In genomic region chr10:62690703-62691102, GRCh38 we compare ENCODE assay signal across 12 cellular contexts.
DNase-seq lines count a peak whose midpoint lies in the region; ATAC-seq, FAIRE-seq and TF ChIP-seq lines count a peak whose summit lies in the region.
"Had no signal": no experiment of that assay in that cellular context is flagged by ENCODE, and none has a peak within 500 bp of the region (broad histone marks: within the 10 kb centered on the region; RNA-seq: fewer than 3 reads in every experiment).

No MANE protein-coding gene starts in this region.

- H3K4me1 Mint-ChIP-seq in CD4-positive, alpha-beta T cell (ENCODE audit: low read depth), result peaks cover 67% of the 10 kb centered on the region
- H3K4me1 Mint-ChIP-seq in WTC11 (peaks cover 38% of the 10 kb centered on the region), naive B cell (peaks cover 38 to 49% (median 40%) of the 10 kb centered on the region in 3 donors)

- DNase-seq in CD4-positive, alpha-beta T cell, result no peak
- DNase-seq in GM18507 (ENCODE audit: extremely low spot score, insufficient read length, low read depth), result no peak
- DNase-seq in WTC11 (ENCODE audit: low spot score), result peak; percentile 20
- no peak for DNase-seq in naive B cell
- DNase-seq in OCI-M2 (lab: John Stamatoyannopoulos, UW; ENCODE audit: unreplicated experiment), result no peak
- no peak for DNase-seq in NCI-H146 (lab: John Stamatoyannopoulos, UW)
- no peak for DNase-seq in NCI-H1105 (lab: John Stamatoyannopoulos, UW)
- DNase-seq in cerebellar cortex (ENCODE audit: low spot score), result no peak
- DNase-seq: activated naive CD4-positive, alpha-beta T cell treated with anti-CD3 and anti-CD28 coated beads, Interleukin-2, amount 10 ng/mL, durations not matched to agents 7 days and 5 days; COR-L47; Right ventricle myocardium superior had no signal

- CTCF ChIA-PET in CD4-positive, alpha-beta T cell (lab: Charles Lee), result interaction anchor here (0.7 to 2.3 kb wide), 5 partner anchors 9 to 127 kb away, joined by 3 to 13 read pairs (median 3); no protein-coding TSS in a partner anchor
- CTCF ChIA-PET in WTC11 (lab: Charles Lee), result interaction anchor here (1.0 kb wide), 2 partner anchors 9 to 127 kb away, joined by 3 to 4 read pairs; no protein-coding TSS in a partner anchor

- H3K36me3 Mint-ChIP-seq in CD4-positive, alpha-beta T cell (ENCODE audit: low read depth), result no peaks in the 10 kb centered on the region
- H3K36me3 Mint-ChIP-seq in WTC11 (peaks cover 16% of the 10 kb centered on the region), naive B cell (peaks cover 6 to 16% of the 10 kb centered on the region in 2 donors)

- intact Hi-C loops in CD4-positive, alpha-beta T cell (cut with DNase I, micrococcal nuclease), result loop anchor here in 1 of 2 experiments (5.0 kb wide), 1 partner anchor 42 kb away; no protein-coding TSS in a partner anchor

- no peaks in the 10 kb centered on the region for H3K27me3 ChIP-seq in CD4-positive, alpha-beta T cell (ENCODE audit: control insufficient read depth, insufficient read depth, low read length)

- FAIRE-seq in GM18507 (lab: Jason Lieb, UNC), result peak; percentile 73

- peak overlapping the region; percentile 61 for H3K4me3 Mint-ChIP-seq in CD4-positive, alpha-beta T cell
- H3K4me3 Mint-ChIP-seq in WTC11, result no peak overlapping the region
- H3K4me3 Mint-ChIP-seq in naive B cell, result peak overlapping the region in 6 of 8 donors; percentile 56 to 83 (median 69)

- no peak overlapping the region for H3K27ac ChIP-seq in CD4-positive, alpha-beta T cell (ENCODE audit: low read depth, low read length)
- H3K27ac ChIP-seq: coronary artery had no signal

- peaks cover 6% of the 10 kb centered on the region for H3K9me3 ChIP-seq in CD4-positive, alpha-beta T cell (ENCODE audit: control insufficient read depth, low read length)

- ATAC-seq in CD4-positive, alpha-beta T cell (ENCODE audit: poor library complexity), result peak; percentile 53
- ATAC-seq in WTC11, result peak; percentile 92
- ATAC-seq in naive B cell (ENCODE audit: low read depth in 2 of 2), result no peak

- TF ChIP-seq CTCF in CD4-positive, alpha-beta T cell (IDR thresholded peaks at IDR 0.05), result no peak
- TF ChIP-seq CTCF in WTC11 (IDR thresholded peaks at IDR 0.05), result no peak

- no peaks in the 10 kb centered on the region for H3K27me3 Mint-ChIP-seq in CD4-positive, alpha-beta T cell
- 0 out of 2 replicates have a peak, but pooled peaks cover 4% of the 10 kb centered on the region for H3K27me3 Mint-ChIP-seq in WTC11 (ENCODE audit: low read depth)
- no peaks in the 10 kb centered on the region for H3K27me3 Mint-ChIP-seq in naive B cell
- H3K27me3 Mint-ChIP-seq: activated naive CD4-positive, alpha-beta T cell treated with anti-CD3 and anti-CD28 coated beads, Interleukin-2, amount 10 ng/mL, durations not matched to agents 7 days and 5 days had no signal

- POLR2A ChIA-PET in CD4-positive, alpha-beta T cell (lab: Charles Lee), result interaction anchor here (1.9 kb wide), 1 partner anchor 42 kb away, joined by 5 read pairs; no protein-coding TSS in a partner anchor
- POLR2A ChIA-PET in WTC11 (lab: Charles Lee), result no interaction called here

- H3K9me3 Mint-ChIP-seq in CD4-positive, alpha-beta T cell, result peaks cover 2% of the 10 kb centered on the region
- H3K9me3 Mint-ChIP-seq in WTC11 (peaks cover 19% of the 10 kb centered on the region), naive B cell (peaks cover 0 to 20% (median 11%) of the 10 kb centered on the region in 7 donors)

- peak overlapping the region; percentile 81 for H3K27ac Mint-ChIP-seq in CD4-positive, alpha-beta T cell
- H3K27ac Mint-ChIP-seq in WTC11 (no peak overlapping the region), naive B cell (peak overlapping the region in 5 of 6 donors; percentile 9 to 93 (median 52))
- H3K27ac Mint-ChIP-seq: activated naive CD4-positive, alpha-beta T cell treated with anti-CD3 and anti-CD28 coated beads, Interleukin-2, amount 10 ng/mL, durations not matched to agents 7 days and 5 days had no signal

TF ChIP-seq in WTC11, 78 proteins besides CTCF, POLR2A, EP300 and RAD21 (continues in another document):
- TF ChIP-seq EMX1 (CRISPR knock-in tag; IDR thresholded peaks at IDR 0.05) (no peak), MYBL2 (CRISPR knock-in tag; IDR thresholded peaks at IDR 0.05) (no peak), ZNF317 (CRISPR knock-in tag; IDR thresholded peaks at IDR 0.05; ENCODE audit: borderline replicate concordance, low read depth) (no peak), ZMAT4 (CRISPR knock-in tag; IDR thresholded peaks at IDR 0.05) (no peak), ZBTB21 (CRISPR knock-in tag; IDR thresholded peaks at IDR 0.05; ENCODE audit: borderline replicate concordance) (no peak), STAT6 (CRISPR knock-in tag; conservative IDR thresholded peaks at IDR 0.05; ENCODE audit: low read depth) (no peak), TCF7 (CRISPR knock-in tag; IDR thresholded peaks at IDR 0.05; ENCODE audit: low read depth) (no peak), FOXJ3 (CRISPR knock-in tag; IDR thresholded peaks at IDR 0.05; ENCODE audit: borderline replicate concordance) (no peak), PRDM15 (CRISPR knock-in tag; IDR thresholded peaks at IDR 0.05) (no peak), FOXP4 (CRISPR knock-in tag; IDR thresholded peaks at IDR 0.05) (no peak)

Comparison
In these comparisons a context has a peak if more than half of its experiments do, and no peak if none do; other contexts are left out.
1. ATAC-seq: peak in CD4-positive, alpha-beta T cell (single experiment) and WTC11 (single experiment); none in naive B cell (0 of 2).